8 cellular contexts compared by ENCODE assay signal in the genomic region with DNA sequence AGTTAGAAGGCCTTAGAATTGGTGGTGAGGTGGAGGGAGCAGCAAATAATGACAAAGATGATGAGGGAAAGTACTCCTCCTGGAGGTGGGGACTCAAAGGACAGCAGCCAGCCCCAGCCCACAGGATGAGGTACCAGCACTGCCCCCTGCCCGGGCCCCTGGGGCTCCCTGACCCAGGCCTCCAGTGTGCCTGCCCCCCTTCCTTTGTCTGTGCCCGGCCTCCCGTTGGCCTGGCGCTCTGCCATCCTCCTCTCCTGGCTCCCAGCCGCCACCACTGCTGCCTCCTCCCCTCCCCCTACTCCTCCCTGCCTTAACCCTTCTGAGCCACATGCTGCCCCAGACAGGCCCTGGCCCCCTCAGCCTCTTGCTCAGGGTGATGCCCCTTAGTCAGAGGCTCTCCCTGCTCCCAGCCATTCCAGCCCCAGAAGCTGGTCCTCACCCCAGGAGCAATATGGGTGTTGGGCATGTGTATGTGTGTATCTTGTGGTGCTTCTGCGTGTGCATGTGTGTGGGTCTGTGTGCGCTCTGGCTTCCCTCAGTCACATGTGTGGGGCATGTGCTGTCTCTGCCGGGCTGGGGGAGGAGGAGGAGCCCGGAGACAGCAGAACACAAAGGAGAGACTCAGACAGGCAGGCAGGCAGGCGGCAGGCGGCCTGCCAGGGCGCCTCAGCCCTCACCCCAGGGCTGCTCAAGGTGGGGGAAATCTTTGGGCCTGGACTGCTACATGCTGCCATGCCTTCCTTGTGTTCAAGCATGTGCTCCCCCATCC. TPM values are rescaled to one million over a fixed set of nuclear protein-coding genes. Genes with fewer than 3 reads are reported as not detected.
DNase-seq lines count a peak whose midpoint lies in the region; ATAC-seq, FAIRE-seq and TF ChIP-seq lines count a peak whose summit lies in the region.

No MANE protein-coding gene starts in this region.

- intact Hi-C loops in colonic mucosa (cut with DNase I), result no loop called here

- DNase-seq in GM18507 (ENCODE audit: extremely low spot score, insufficient read length, low read depth), result no peak
- peak; percentile 89 for DNase-seq in NCI-H2171 treated with DMSO at 0.1 percent for 48 hours (lab: John Stamatoyannopoulos, UW)
- peak; percentile 77 for DNase-seq in colonic mucosa
- peak; percentile 87 for DNase-seq in left kidney (ENCODE audit: low read depth, low spot score)
- DNase-seq in stimulated activated CD4-positive, alpha-beta T cell treated with anti-CD3 and anti-CD28 coated beads, Interleukin-1b, Interleukin-23, amount 100 ng/mL, for 48 hours, result peak; percentile 76

- H3K9ac ChIP-seq in colonic mucosa (ENCODE audit: low read depth in 2 of 2, low read length in 2 of 2), result peak overlapping the region; percentile 68 to 76

- peak; percentile 30 to 45 for ATAC-seq in activated CD4-positive, CD25-positive, alpha-beta regulatory T cell treated with anti-CD3 and anti-CD28 coated beads, Interleukin-2, amount 50 U/mL, for 24 hours
- ATAC-seq in HG03442 (IDR thresholded peaks at IDR 0.05; ENCODE audit: unreplicated experiment) (no peak), HG03280 (IDR thresholded peaks at IDR 0.05; ENCODE audit: unreplicated experiment) (no peak)

- H3K9me3 ChIP-seq in colonic mucosa, result no peaks in the 10 kb centered on the region

- H3K36me3 ChIP-seq in colonic mucosa, result no peaks in the 10 kb centered on the region

- H3K4me1 ChIP-seq in colonic mucosa, result peaks cover 38% of the 10 kb centered on the region

- no peaks in the 10 kb centered on the region for H3K27me3 ChIP-seq in colonic mucosa

- TF ChIP-seq CTCF in colonic mucosa (IDR thresholded peaks at IDR 0.05), result no peak

- peak; percentile 38 for FAIRE-seq in GM18507 (lab: Jason Lieb, UNC)

- H3K4me3 ChIP-seq in colonic mucosa, result no peak overlapping the region

- H3K27ac ChIP-seq in colonic mucosa, result peak overlapping the region; percentile 84

RNA-seq across cellular contexts. Expression of gene LDB1, which starts 2.6 kb away (rescaled TPM):
- total RNA-seq in colonic mucosa, result 10 to 100 TPM; 30.8 to 31.4 TPM

RNA-seq across cellular contexts. Expression of gene PPRC1, which starts 15.3 kb away (rescaled TPM):
- total RNA-seq in colonic mucosa, result 10 to 100 TPM; 17.0 to 36.1 TPM

RNA-seq across cellular contexts. Expression of gene NOLC1, which starts 34.6 kb away (rescaled TPM):
- total RNA-seq in colonic mucosa, result 10 to 100 TPM; 34.5 to 68.2 TPM

RNA-seq across cellular contexts. Expression of gene HPS6, which starts 52.4 kb away (rescaled TPM):
- 10 to 100 TPM; 21.9 to 26.6 TPM for total RNA-seq in colonic mucosa

Comparison
In these comparisons a context has a peak if more than half of its experiments do, and no peak if none do; other contexts are left out.
1. ATAC-seq: peak in activated CD4-positive, CD25-positive, alpha-beta regulatory T cell treated with anti-CD3 and anti-CD28 coated beads, Interleukin-2, amount 50 U/mL, for 24 hours (2 of 2); none in HG03442 (single experiment) and HG03280 (single experiment).